ENCODE assay signal across 1 cellular context in the genomic region with DNA sequence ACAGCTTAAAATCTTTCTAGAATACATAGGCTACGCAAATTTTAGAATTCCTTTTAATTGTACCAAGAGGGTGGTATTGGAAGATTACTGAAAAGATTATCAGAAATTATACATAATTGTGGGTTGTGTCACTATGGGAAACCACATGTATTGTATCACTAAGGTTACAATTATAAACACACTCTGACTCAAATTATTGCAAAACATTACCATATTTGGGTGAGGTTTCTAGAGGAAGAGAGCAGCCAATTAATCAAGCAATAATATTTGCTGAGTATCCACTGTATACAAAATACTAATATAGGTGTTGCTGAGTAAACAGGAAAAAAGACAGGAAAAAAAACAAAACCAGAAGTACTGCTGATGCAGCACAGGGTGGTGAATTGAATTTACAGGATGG.
A peak's percentile ranks its signal among the peaks of the same experiment; 100 is the strongest.
TF ChIP-seq lines count a peak whose summit lies in the region.

No MANE protein-coding gene starts in this region.

TF ChIP-seq in IMR-90, 13 proteins besides CTCF, POLR2A, EP300 and RAD21 (continued from another document):
- TF ChIP-seq, protein P1, sequence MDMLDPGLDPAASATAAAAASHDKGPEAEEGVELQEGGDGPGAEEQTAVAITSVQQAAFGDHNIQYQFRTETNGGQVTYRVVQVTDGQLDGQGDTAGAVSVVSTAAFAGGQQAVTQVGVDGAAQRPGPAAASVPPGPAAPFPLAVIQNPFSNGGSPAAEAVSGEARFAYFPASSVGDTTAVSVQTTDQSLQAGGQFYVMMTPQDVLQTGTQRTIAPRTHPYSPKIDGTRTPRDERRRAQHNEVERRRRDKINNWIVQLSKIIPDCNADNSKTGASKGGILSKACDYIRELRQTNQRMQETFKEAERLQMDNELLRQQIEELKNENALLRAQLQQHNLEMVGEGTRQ (IDR thresholded peaks at IDR 0.05; ENCODE audit: low read depth, low read length), result no peak
- peak; percentile 81 for TF ChIP-seq FOS (IDR thresholded peaks at IDR 0.05; ENCODE audit: low read depth, low read length)
- TF ChIP-seq CHD1 (IDR thresholded peaks at IDR 0.05; ENCODE audit: low read depth, low read length), result no peak
